Comparison of ENCODE assay signal across 21 cellular contexts in the genomic region with DNA sequence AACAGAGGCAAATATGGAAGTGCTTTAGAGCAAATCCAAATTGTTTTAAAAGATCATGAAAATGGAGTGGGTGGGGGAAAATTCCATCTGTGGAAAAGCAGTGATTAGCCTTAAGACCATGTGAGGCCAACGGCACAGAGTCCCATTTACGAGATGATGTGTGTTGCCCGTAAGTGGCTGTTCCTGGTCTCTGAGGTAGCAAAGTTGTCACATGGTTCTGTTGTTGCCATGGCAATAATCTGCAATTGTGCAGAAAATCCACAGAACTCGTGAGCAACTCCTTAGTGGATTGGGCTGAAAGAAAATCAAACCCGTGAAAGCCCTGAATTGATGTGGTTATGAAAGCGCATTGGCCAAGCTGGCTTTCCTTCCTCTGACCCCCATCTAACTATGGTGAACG.
DNase-seq lines count a peak whose midpoint lies in the region; ATAC-seq and TF ChIP-seq lines count a peak whose summit lies in the region.
"Had no signal": no experiment of that assay in that cellular context is flagged by ENCODE, and none has a peak within 500 bp of the region (broad histone marks: within the 10 kb centered on the region; RNA-seq: fewer than 3 reads in every experiment).

No MANE protein-coding gene starts in this region.

- peaks cover 12% of the 10 kb centered on the region for H3K4me1 ChIP-seq in body of pancreas

- POLR2A ChIA-PET in activated CD4-positive, alpha-beta T cell treated with anti-CD3 and anti-CD28 coated beads, Interleukin-2, amount 10 ng/mL, durations not matched to agents 7 days and 5 days (lab: Charles Lee) = no interaction called here

- TF ChIP-seq CTCF in AG10803 (conservative IDR thresholded peaks at IDR 0.05; ENCODE audit: low read length) (no peak), body of pancreas (IDR thresholded peaks at IDR 0.05) (no peak)

- no peak overlapping the region for H3K27ac Mint-ChIP-seq in activated CD4-positive, alpha-beta T cell treated with anti-CD3 and anti-CD28 coated beads, Interleukin-2, amount 10 ng/mL, durations not matched to agents 7 days and 5 days
- H3K27ac Mint-ChIP-seq: activated naive CD8-positive, alpha-beta T cell; activated T-cell treated with anti-CD3 and anti-CD28 coated beads, Interleukin-2, amount 50 U/mL, for 72 hours; CD8-positive, alpha-beta T cell; stimulated activated memory B cell treated with anti-CD40 and anti-IgM and Interleukin-4, amounts not matched to agents 10 μg/mL and 1 μg/mL and 100 μg/mL, for 72 hours; T-helper 1 cell treated with Interleukin-12 subunit alpha and Interleukin-12 subunit beta and Interleukin-4 antibody, amounts not matched to agents 30 μg/mL and 1 μg/mL, for 36 hours had no signal

- H3K27ac ChIP-seq in body of pancreas = no peak overlapping the region
- H3K27ac ChIP-seq: cardiac muscle cell, upper lobe of left lung, WERI-Rb-1 had no signal

- no peaks in the 10 kb centered on the region for H3K9me3 Mint-ChIP-seq in activated CD4-positive, alpha-beta T cell treated with anti-CD3 and anti-CD28 coated beads, Interleukin-2, amount 10 ng/mL, durations not matched to agents 7 days and 5 days
- H3K9me3 Mint-ChIP-seq: CD8-positive, alpha-beta T cell; stimulated activated memory B cell treated with anti-CD40 and anti-IgM and Interleukin-4, amounts not matched to agents 10 μg/mL and 1 μg/mL and 100 μg/mL, for 72 hours; T-helper 1 cell treated with Interleukin-12 subunit alpha and Interleukin-12 subunit beta and Interleukin-4 antibody, amounts not matched to agents 30 μg/mL and 1 μg/mL, for 36 hours had no signal

- H3K9me3 ChIP-seq in body of pancreas = no peaks in the 10 kb centered on the region
- H3K9me3 ChIP-seq: upper lobe of left lung had no signal

- ATAC-seq in body of pancreas (peak; percentile 36), sciatic nerve (peak; percentile 72), GM18867 (IDR thresholded peaks at IDR 0.05; ENCODE audit: unreplicated experiment) (no peak)
- no peak for ATAC-seq in activated CD4-positive, CD25-positive, alpha-beta regulatory T cell treated with anti-CD3 and anti-CD28 coated beads, Interleukin-2, amount 50 U/mL, for 24 hours
- ATAC-seq: activated T-cell treated with anti-CD3 and anti-CD28 coated beads, Interleukin-2, amount 50 U/mL, for 72 hours; CD8-positive, alpha-beta T cell; stimulated activated memory B cell treated with anti-CD40 and anti-IgM and Interleukin-4, amounts not matched to agents 10 μg/mL and 1 μg/mL and 100 μg/mL, for 72 hours had no signal

- intact Hi-C loops in body of pancreas (cut with DNase I) = no loop called here
- intact Hi-C loops in sciatic nerve (cut with DNase I) = no loop called here

- WGBS in body of pancreas, 2 donors = 80 to 88% methylated on average over 7 of the region's 7 CpGs

- no peaks in the 10 kb centered on the region for H3K36me3 ChIP-seq in body of pancreas (replicated peaks in 1 of 2; ENCODE audit: insufficient read depth in 1 of 2, low read depth in 2 of 2)
- H3K36me3 ChIP-seq: cardiac muscle cell, upper lobe of left lung, WERI-Rb-1 had no signal

- peak; percentile 32 for DNase-seq in AG10803 (ENCODE audit: low read depth)
- peak in 2 of 4 donors; percentile 13 to 19 for DNase-seq in body of pancreas
- peak; percentile 37 for DNase-seq in left kidney (ENCODE audit: low read depth, low spot score)
- no peak for DNase-seq in sciatic nerve (ENCODE audit: low spot score)
- no peak for DNase-seq in NCI-H510A (lab: John Stamatoyannopoulos, UW)
- no peak for DNase-seq in activated CD4-positive, alpha-beta T cell treated with anti-CD3 and anti-CD28 coated beads, Interleukin-2, amount 10 ng/mL, durations not matched to agents 7 days and 5 days
- DNase-seq: activated T-cell treated with anti-CD3 and anti-CD28 coated beads, Interleukin-2, amount 50 U/mL, for 72 hours; CD8-positive, alpha-beta T cell; DMS79 treated with DMSO at 0.1 percent for 48 hours; hippocampal formation; kidney; NCI-H1694; SHP77; upper lobe of left lung; WERI-Rb-1 had no signal

- H3K4me3 ChIP-seq in AG10803 (ENCODE audit: low read length) (no peak overlapping the region), body of pancreas (no peak overlapping the region)
- H3K4me3 ChIP-seq: cardiac muscle cell, upper lobe of left lung had no signal

- TF ChIP-seq POLR2A in body of pancreas (IDR thresholded peaks at IDR 0.05) = no peak

- no peak overlapping the region for H3K4me3 Mint-ChIP-seq in activated CD4-positive, alpha-beta T cell treated with anti-CD3 and anti-CD28 coated beads, Interleukin-2, amount 10 ng/mL, durations not matched to agents 7 days and 5 days
- H3K4me3 Mint-ChIP-seq: activated naive CD8-positive, alpha-beta T cell; activated T-cell treated with anti-CD3 and anti-CD28 coated beads, Interleukin-2, amount 50 U/mL, for 72 hours; CD8-positive, alpha-beta T cell; stimulated activated memory B cell treated with anti-CD40 and anti-IgM and Interleukin-4, amounts not matched to agents 10 μg/mL and 1 μg/mL and 100 μg/mL, for 72 hours; T-helper 1 cell treated with Interleukin-12 subunit alpha and Interleukin-12 subunit beta and Interleukin-4 antibody, amounts not matched to agents 30 μg/mL and 1 μg/mL, for 36 hours had no signal

- H3K36me3 Mint-ChIP-seq in activated CD4-positive, alpha-beta T cell treated with anti-CD3 and anti-CD28 coated beads, Interleukin-2, amount 10 ng/mL, durations not matched to agents 7 days and 5 days (ENCODE audit: low read depth) = no peaks in the 10 kb centered on the region
- H3K36me3 Mint-ChIP-seq: activated naive CD8-positive, alpha-beta T cell; CD8-positive, alpha-beta T cell; stimulated activated memory B cell treated with anti-CD40 and anti-IgM and Interleukin-4, amounts not matched to agents 10 μg/mL and 1 μg/mL and 100 μg/mL, for 72 hours had no signal

- no peaks in the 10 kb centered on the region for H3K27me3 ChIP-seq in body of pancreas
- H3K27me3 ChIP-seq: cardiac muscle cell, upper lobe of left lung had no signal

- H3K27me3 Mint-ChIP-seq in activated CD4-positive, alpha-beta T cell treated with anti-CD3 and anti-CD28 coated beads, Interleukin-2, amount 10 ng/mL, durations not matched to agents 7 days and 5 days = no peaks in the 10 kb centered on the region

- H3K4me1 Mint-ChIP-seq in activated CD4-positive, alpha-beta T cell treated with anti-CD3 and anti-CD28 coated beads, Interleukin-2, amount 10 ng/mL, durations not matched to agents 7 days and 5 days = no peaks in the 10 kb centered on the region
- H3K4me1 Mint-ChIP-seq: stimulated activated memory B cell treated with anti-CD40 and anti-IgM and Interleukin-4, amounts not matched to agents 10 μg/mL and 1 μg/mL and 100 μg/mL, for 72 hours had no signal

- CTCF ChIA-PET in activated CD4-positive, alpha-beta T cell treated with anti-CD3 and anti-CD28 coated beads, Interleukin-2, amount 10 ng/mL, durations not matched to agents 7 days and 5 days (lab: Charles Lee) = no interaction called here

Comparison
In these comparisons a context has a peak if more than half of its experiments do, and no peak if none do; other contexts are left out.
1. DNase-seq: peak in AG10803 (single experiment) and left kidney (single experiment); none in sciatic nerve (single experiment), NCI-H510A (single experiment) and activated CD4-positive, alpha-beta T cell treated with anti-CD3 and anti-CD28 coated beads, Interleukin-2, amount 10 ng/mL, durations not matched to agents 7 days and 5 days (single experiment).
2. ATAC-seq: peak in body of pancreas (single experiment) and sciatic nerve (single experiment); none in activated CD4-positive, CD25-positive, alpha-beta regulatory T cell treated with anti-CD3 and anti-CD28 coated beads, Interleukin-2, amount 50 U/mL, for 24 hours (0 of 2) and GM18867 (single experiment).